ENCODE assay signal across 11 cellular contexts in genomic region chr6:21402368-21402767, GRCh38.
DNase-seq lines count a peak whose midpoint lies in the region; ATAC-seq and TF ChIP-seq lines count a peak whose summit lies in the region.
"Had no signal": no experiment of that assay in that cellular context is flagged by ENCODE, and none has a peak within 500 bp of the region (broad histone marks: within the 10 kb centered on the region; RNA-seq: fewer than 3 reads in every experiment).

No MANE protein-coding gene starts in this region.

- TF ChIP-seq CTCF in RWPE2 (IDR thresholded peaks at IDR 0.05; ENCODE audit: poor library complexity, severe bottlenecking) (no peak), sigmoid colon (IDR thresholded peaks at IDR 0.05) (no peak)

- no peaks in the 10 kb centered on the region for H3K36me3 ChIP-seq in RWPE2 (ENCODE audit: low read depth)
- H3K36me3 ChIP-seq in sigmoid colon, result no peaks in the 10 kb centered on the region

- intact Hi-C loops in sigmoid colon (cut with DNase I), result no loop called here

- no peak for TF ChIP-seq POLR2A in sigmoid colon (IDR thresholded peaks at IDR 0.05)
- no peak for TF ChIP-seq POLR2A in erythroblast (IDR thresholded peaks at IDR 0.05; ENCODE audit: low read length)

- H3K4me1 ChIP-seq in RWPE2 (ENCODE audit: insufficient read depth, poor library complexity, severe bottlenecking) (no peaks in the 10 kb centered on the region), sigmoid colon (no peaks in the 10 kb centered on the region)

- WGBS in sigmoid colon, 2 donors, result 75 to 87% methylated on average over 4 of the region's 4 CpGs

- H3K9me3 ChIP-seq in RWPE2 (ENCODE audit: severe bottlenecking) (no peaks in the 10 kb centered on the region), sigmoid colon (no peaks in the 10 kb centered on the region)
- H3K9me3 ChIP-seq: mucosa of descending colon had no signal

- H3K4me3 ChIP-seq in RWPE2 (ENCODE audit: severe bottlenecking), result no peak overlapping the region
- H3K4me3 ChIP-seq in sigmoid colon, result no peak overlapping the region
- H3K4me3 ChIP-seq: mucosa of descending colon had no signal

- no peak for TF ChIP-seq EP300 in sigmoid colon (IDR thresholded peaks at IDR 0.05)

- H3K27me3 ChIP-seq in RWPE2 (ENCODE audit: insufficient read depth, poor library complexity, severe bottlenecking) (no peaks in the 10 kb centered on the region), sigmoid colon (no peaks in the 10 kb centered on the region)

- ATAC-seq in activated CD4-positive, CD25-positive, alpha-beta regulatory T cell treated with anti-CD3 and anti-CD28 coated beads, Interleukin-2, amount 50 U/mL, for 24 hours, result peak; percentile 78 to 86
- peak; percentile 65 for ATAC-seq in HG02623 (IDR thresholded peaks at IDR 0.05; ENCODE audit: unreplicated experiment)
- ATAC-seq in RWPE2 (ENCODE audit: low read depth), result peak; percentile 81
- ATAC-seq: mucosa of descending colon had no signal

- no peak for DNase-seq in activated CD4-positive, CD25-positive, alpha-beta regulatory T cell treated with anti-CD3 and anti-CD28 coated beads, Interleukin-2, amount 50 U/mL, for 72 hours
- DNase-seq in RWPE2 (ENCODE audit: low spot score) (no peak), sigmoid colon (peak; percentile 79), GM19240 (ENCODE audit: insufficient read length, low spot score) (no peak), erythroblast (lab: John Stamatoyannopoulos, UW) (no peak), superior temporal gyrus (ENCODE audit: extremely low spot score) (no peak)
- DNase-seq: 8988T, mucosa of descending colon, NCI-H1105 treated with DMSO at 0.1 percent for 48 hours had no signal

- H3K27ac ChIP-seq in RWPE2 (ENCODE audit: poor library complexity, severe bottlenecking), result no peak overlapping the region
- H3K27ac ChIP-seq in sigmoid colon, result peak overlapping the region in 1 of 4 donors; percentile 23
